In the genomic region with DNA sequence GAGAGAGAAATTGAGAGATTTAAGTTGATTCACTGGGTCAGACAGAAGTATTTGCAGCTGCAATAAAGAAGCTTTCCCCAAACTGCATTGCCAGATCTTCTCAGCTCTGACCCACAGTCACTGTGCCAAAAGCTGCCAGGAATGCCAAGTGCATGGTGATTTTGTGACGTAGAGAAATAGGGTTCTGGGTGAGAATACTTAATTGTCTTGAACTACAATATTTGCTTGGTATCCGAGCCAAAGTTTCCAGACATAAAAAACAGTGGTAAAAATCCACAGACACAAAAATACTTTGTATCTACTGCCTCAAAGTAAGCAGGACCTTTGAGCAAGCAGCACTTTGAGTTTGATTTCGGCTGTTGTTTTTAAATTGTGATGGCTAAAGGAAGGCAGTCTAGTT, we compare ENCODE assay signal across 14 cellular contexts.
"Had no signal": no experiment of that assay in that cellular context is flagged by ENCODE, and none has a peak within 500 bp of the region (broad histone marks: within the 10 kb centered on the region; RNA-seq: fewer than 3 reads in every experiment).

No MANE protein-coding gene starts in this region.

- DNase-seq: activated CD4-positive, CD25-positive, alpha-beta regulatory T cell treated with anti-CD3 and anti-CD28 coated beads, Interleukin-2, amount 50 U/mL, for 72 hours; activated naive CD4-positive, alpha-beta T cell treated with anti-CD3 and anti-CD28 coated beads for 36 hours; adrenal gland; body of pancreas; effector CD8-positive, alpha-beta T cell; esophagus squamous epithelium; left colon; lower lobe of right lung; ovary; T-cell; T-helper 9 cell; transverse colon had no signal

- ATAC-seq: activated T-helper 17 cell treated with anti-CD3 and anti-CD28 coated beads, Interleukin-2, amount 50 U/mL, for 72 hours; body of pancreas; left colon; lower lobe of right lung; stimulated activated memory B cell treated with anti-CD40 and anti-IgM and Interleukin-4, amounts not matched to agents 10 μg/mL and 1 μg/mL and 100 μg/mL, for 72 hours; T-cell had no signal

- H3K4me1 ChIP-seq: adrenal gland, body of pancreas, esophagus squamous epithelium, lower lobe of right lung, transverse colon had no signal

- H3K9me3 ChIP-seq: adrenal gland, body of pancreas, esophagus squamous epithelium, lower lobe of right lung, ovary, transverse colon had no signal

- H3K27me3 ChIP-seq: adrenal gland, body of pancreas, esophagus squamous epithelium, ovary, transverse colon had no signal

- H3K36me3 ChIP-seq: adrenal gland, esophagus squamous epithelium, lower lobe of right lung, ovary, transverse colon had no signal

- H3K4me3 ChIP-seq: adrenal gland, body of pancreas, esophagus squamous epithelium, lower lobe of right lung, ovary, transverse colon had no signal

- H3K27ac ChIP-seq: adrenal gland, body of pancreas, esophagus squamous epithelium, lower lobe of right lung, ovary, transverse colon had no signal
